Comparison of ENCODE assay signal across 22 cellular contexts in the genomic region with DNA sequence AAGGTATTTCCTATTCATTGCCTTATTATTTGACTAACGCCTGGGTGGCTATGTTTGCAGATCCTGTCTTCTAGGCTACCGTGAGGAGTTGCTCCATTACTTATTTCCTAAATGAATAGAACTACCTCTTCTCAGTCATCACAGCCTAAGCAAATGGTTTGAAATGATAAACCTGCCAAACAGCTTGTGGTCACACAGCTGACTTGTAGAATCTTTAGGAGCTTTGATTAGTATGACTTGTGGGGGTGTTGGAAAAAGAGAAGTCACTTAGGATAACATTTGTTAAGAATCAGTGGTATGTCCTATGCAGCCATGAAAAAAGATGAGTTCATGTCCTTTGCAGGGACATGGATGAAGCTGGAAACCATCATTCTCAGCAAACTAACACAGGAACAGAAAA.
"Had no signal": no experiment of that assay in that cellular context is flagged by ENCODE, and none has a peak within 500 bp of the region (broad histone marks: within the 10 kb centered on the region; RNA-seq: fewer than 3 reads in every experiment).

No MANE protein-coding gene starts in this region.

- DNase-seq: effector CD4-positive, alpha-beta T cell; endodermal cell; erythroblast; gastrocnemius medialis; glutamatergic neuron; left cardiac atrium; left ventricle myocardium inferior; lower lobe of right lung; naive B cell; psoas muscle; sigmoid colon; small intestine; stimulated activated CD4-positive, alpha-beta T cell treated with anti-CD3 and anti-CD28 coated beads, Interleukin-12 subunit alpha, Interleukin-12 subunit beta, amount 100 ng/mL, for 4 hours; stimulated activated naive CD4-positive, alpha-beta T cell treated with Interleukin-2 at 50 U/mL for 16 hours; thyroid gland had no signal

- H3K4me3 Mint-ChIP-seq: endodermal cell, memory B cell, mesothelial cell of epicardium, naive B cell, nephron, type B pancreatic cell had no signal

- ATAC-seq: gastrocnemius medialis, left cardiac atrium, lower lobe of right lung, psoas muscle had no signal

- H3K4me3 ChIP-seq: coronary artery, gastrocnemius medialis, left ventricle myocardium inferior, lower lobe of right lung, psoas muscle, right atrium auricular region, sigmoid colon, suprapubic skin, thyroid gland had no signal

- H3K4me1 Mint-ChIP-seq: memory B cell, mesothelial cell of epicardium, naive B cell, nephron had no signal

- H3K27ac Mint-ChIP-seq: endodermal cell, memory B cell, mesothelial cell of epicardium, naive B cell, nephron, type B pancreatic cell had no signal

- H3K36me3 Mint-ChIP-seq: memory B cell, mesothelial cell of epicardium, naive B cell, type B pancreatic cell had no signal

- H3K9me3 Mint-ChIP-seq: nephron had no signal

- H3K27me3 Mint-ChIP-seq: memory B cell, naive B cell had no signal
